Comparison of ENCODE assay signal across 36 cellular contexts in the genomic region with DNA sequence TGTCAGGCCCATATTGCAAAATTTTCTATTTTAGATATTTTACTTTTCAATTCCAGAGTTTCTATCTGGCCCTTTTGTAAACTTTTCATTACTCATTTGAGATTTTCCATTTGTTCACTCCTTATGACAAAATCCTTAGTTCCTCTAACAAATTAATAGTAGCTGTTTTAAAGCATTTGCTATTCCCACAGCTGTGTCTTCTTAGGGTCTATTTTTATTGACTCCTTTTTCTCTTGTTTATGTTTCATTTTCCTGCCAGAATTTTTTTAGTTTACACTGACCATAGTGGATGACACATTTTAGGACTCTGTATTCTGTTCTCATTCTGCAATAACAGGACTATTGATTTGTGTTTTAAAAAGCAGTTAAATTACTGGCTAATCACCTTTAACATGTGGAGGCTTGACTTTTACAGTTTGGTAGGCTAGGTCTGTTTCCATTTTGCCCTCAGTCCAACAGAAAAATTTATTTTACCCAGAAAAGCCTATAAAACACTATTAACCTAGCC. TPM values are rescaled to one million over a fixed set of nuclear protein-coding genes. Genes with fewer than 3 reads are reported as not detected.
DNase-seq lines count a peak whose midpoint lies in the region; ATAC-seq, FAIRE-seq and TF ChIP-seq lines count a peak whose summit lies in the region.
"Had no signal": no experiment of that assay in that cellular context is flagged by ENCODE, and none has a peak within 500 bp of the region (broad histone marks: within the 10 kb centered on the region; RNA-seq: fewer than 3 reads in every experiment).

No MANE protein-coding gene starts in this region.

- H3K27me3 ChIP-seq in liver (ENCODE audit: control insufficient read depth in 4 of 4, insufficient read depth in 4 of 4, low read length in 3 of 4) (no peaks in the 10 kb centered on the region), HepG2 (ENCODE audit: control insufficient read depth in 1 of 2, insufficient read depth in 2 of 2, low read length in 2 of 2) (no peaks in the 10 kb centered on the region), gastroesophageal sphincter (no peaks in the 10 kb centered on the region), right lobe of liver (no peaks in the 10 kb centered on the region)
- H3K27me3 ChIP-seq: BE2C; BLaER1; BLaER1 treated with 17β-estradiol and CSF1 and Interleukin-3, amounts not matched to agents 10 nM and 100 nM had no signal

- BruUV-seq in HepG2 (replicated peaks; lab: Mats Ljungman, UMichigan), result no TSS peak

- no peak overlapping the region for H2AFZ ChIP-seq in HepG2 (ENCODE audit: low read length)

- H3K4me2 ChIP-seq in HepG2 (ENCODE audit: low read depth, low read length), result no peak overlapping the region
- H3K4me2 ChIP-seq: A549; BLaER1; BLaER1 treated with 17β-estradiol and CSF1 and Interleukin-3, amounts not matched to agents 10 nM and 100 nM had no signal

- TF ChIP-seq CTCF in liver (IDR thresholded peaks at IDR 0.05; ENCODE audit: low read depth, low read length, missing input control) (no peak), HepG2 (CRISPR knock-in tag; IDR thresholded peaks at IDR 0.05) (no peak), gastroesophageal sphincter (IDR thresholded peaks at IDR 0.05) (no peak), right lobe of liver (IDR thresholded peaks at IDR 0.05) (no peak), omental fat pad (IDR thresholded peaks at IDR 0.05) (no peak)

- no peak for FAIRE-seq in HepG2 (lab: Jason Lieb, UNC)
- FAIRE-seq: A204.1, A549, D721Med had no signal

- no peak overlapping the region for H3K4me3 ChIP-seq in liver (ENCODE audit: low read depth in 1 of 3, low read length in 3 of 3)
- no peak overlapping the region for H3K4me3 ChIP-seq in HepG2 (replicated peaks in 1 of 3; ENCODE audit: insufficient read depth in 1 of 3, low read depth in 2 of 3, low read length in 3 of 3)
- no peak overlapping the region for H3K4me3 ChIP-seq in gastroesophageal sphincter
- H3K4me3 ChIP-seq in right lobe of liver, result no peak overlapping the region
- H3K4me3 ChIP-seq: A549; BLaER1; BLaER1 treated with 17β-estradiol and CSF1 and Interleukin-3, amounts not matched to agents 10 nM and 100 nM had no signal

- H3K36me3 ChIP-seq in liver (ENCODE audit: control insufficient read depth in 4 of 4, insufficient read depth in 3 of 4, low read depth in 1 of 4, low read length in 3 of 4) (peaks cover 0 to 9% (median 4%) of the 10 kb centered on the region in 4 donors), HepG2 (replicated peaks in 1 of 2; ENCODE audit: control insufficient read depth in 1 of 2, insufficient read depth in 2 of 2, low read length in 2 of 2) (no peaks in the 10 kb centered on the region), gastroesophageal sphincter (no peaks in the 10 kb centered on the region), right lobe of liver (no peaks in the 10 kb centered on the region)
- H3K36me3 ChIP-seq: BE2C, BLaER1 had no signal

- POLR2A ChIA-PET in HepG2 (lab: Yijun Ruan, JAX), result no interaction called here

- ATAC-seq in HepG2 (no peak), gastroesophageal sphincter (peak; percentile 39), left lobe of liver (peak; percentile 53), right lobe of liver (peak; percentile 50 to 73 (median 61)), omental fat pad (ENCODE audit: low FRiP score) (no peak), HG02973 (IDR thresholded peaks at IDR 0.05; ENCODE audit: unreplicated experiment) (no peak)
- ATAC-seq: A549; CD8-positive, alpha-beta T cell had no signal

- DNase-seq in HepG2 (ENCODE audit: low spot score), result no peak
- no peak for DNase-seq in left lobe of liver (ENCODE audit: low spot score)
- DNase-seq in right lobe of liver, result no peak
- no peak for DNase-seq in omental fat pad (ENCODE audit: low spot score)
- no peak for DNase-seq in activated CD4-positive, CD25-positive, alpha-beta regulatory T cell (lab: John Stamatoyannopoulos, UW)
- DNase-seq: 8988T; ACHN; AML-193; BE2C; C1 segment of cervical spinal cord; Caco-2; Calu3; CD4-positive, alpha-beta memory T cell; CD4-positive, alpha-beta T cell; CD4-positive, CD25-positive, alpha-beta regulatory T cell; CD8-positive, alpha-beta memory T cell; CD8-positive, alpha-beta T cell; COR-L47; DMS 273 treated with DMSO at 0.1 percent for 48 hours; DMS153; DMS53; DMS79; DMS79 treated with DMSO at 0.1 percent for 48 hours; DND-41; EL had no signal

- H3K79me2 ChIP-seq in HepG2 (ENCODE audit: insufficient read depth, low read length), result no peaks in the 10 kb centered on the region

- peak overlapping the region in 1 of 2 donors; percentile 31 for H3K27ac ChIP-seq in liver (ENCODE audit: low read depth in 1 of 2, low read length in 2 of 2)
- no peak overlapping the region for H3K27ac ChIP-seq in HepG2 (ENCODE audit: extremely low read length, insufficient read depth, low read length)
- H3K27ac ChIP-seq in gastroesophageal sphincter, result no peak overlapping the region
- H3K27ac ChIP-seq in right lobe of liver, result peak overlapping the region in 2 of 3 donors; percentile 6 to 19
- H3K27ac ChIP-seq: 22Rv1; A549; BLaER1; BLaER1 treated with 17β-estradiol and CSF1 and Interleukin-3, amounts not matched to agents 10 nM and 100 nM; C4-2B had no signal

- TF ChIP-seq EP300 in HepG2 (IDR thresholded peaks at IDR 0.05; ENCODE audit: low read depth in 2 of 2, low read length in 2 of 2) (no peak), HepG2 (CRISPR knock-in tag; IDR thresholded peaks at IDR 0.05; ENCODE audit: borderline replicate concordance) (no peak), gastroesophageal sphincter (IDR thresholded peaks at IDR 0.05) (no peak)

- CTCF ChIA-PET in HepG2 (lab: Yijun Ruan, JAX; ENCODE audit: low intra/inter-chr PET ratio, low total read pairs), result no interaction called here

- H3K9me3 ChIP-seq in liver (ENCODE audit: control insufficient read depth in 4 of 4, low read length in 3 of 4) (peaks cover 1 to 6% (median 5%) of the 10 kb centered on the region in 4 donors), HepG2 (ENCODE audit: low read length) (peaks cover 100% of the 10 kb centered on the region), gastroesophageal sphincter (peaks cover 0 to 37% (median 0%) of the 10 kb centered on the region in 3 donors), right lobe of liver (peaks cover 0 to 2% (median 0%) of the 10 kb centered on the region in 4 donors)
- H3K9me3 ChIP-seq: Caco-2 had no signal

- intact Hi-C loops in HepG2 (cut with micrococcal nuclease; ENCODE audit: unreplicated experiment), result no loop called here
- intact Hi-C loops in right lobe of liver (cut with DNase I), result no loop called here

- TF ChIP-seq RAD21 in liver (IDR thresholded peaks at IDR 0.05) (no peak), HepG2 (CRISPR knock-in tag; IDR thresholded peaks at IDR 0.05) (no peak)

- in situ Hi-C loops in HepG2 (cut with HindIII; ENCODE audit: extremely low pct_ligation_motif_present, low pct_unique_long_range_greater_than_20kb), result no loop called here

- no peak for TF ChIP-seq POLR2A in HepG2 (IDR thresholded peaks at IDR 0.05; ENCODE audit: insufficient read depth in 1 of 2, low read depth in 2 of 2, low read length in 2 of 2)
- TF ChIP-seq POLR2A in gastroesophageal sphincter (IDR thresholded peaks at IDR 0.05), result no peak
- TF ChIP-seq POLR2A in right lobe of liver (IDR thresholded peaks at IDR 0.05), result no peak

- H3K4me1 ChIP-seq in liver (ENCODE audit: control insufficient read depth in 4 of 4, insufficient read depth in 4 of 4, low read length in 3 of 4), result peaks cover 0 to 17% (median 10%) of the 10 kb centered on the region in 4 donors
- no peaks in the 10 kb centered on the region for H3K4me1 ChIP-seq in HepG2 (ENCODE audit: insufficient read depth, low read length)
- no peaks in the 10 kb centered on the region for H3K4me1 ChIP-seq in gastroesophageal sphincter
- peaks cover 0 to 22% (median 0%) of the 10 kb centered on the region in 4 donors for H3K4me1 ChIP-seq in right lobe of liver
- H3K4me1 ChIP-seq: A549; BE2C; BLaER1; BLaER1 treated with 17β-estradiol and CSF1 and Interleukin-3, amounts not matched to agents 10 nM and 100 nM; Caco-2 had no signal

- no peaks in the 10 kb centered on the region for H4K20me1 ChIP-seq in HepG2 (ENCODE audit: insufficient read depth, low read length)
- H4K20me1 ChIP-seq: BLaER1; BLaER1 treated with 17β-estradiol and CSF1 and Interleukin-3, amounts not matched to agents 10 nM and 100 nM had no signal

- H3K9ac ChIP-seq in liver (ENCODE audit: low read depth in 1 of 2, low read length in 2 of 2) (no peak overlapping the region), HepG2 (ENCODE audit: insufficient read depth, low read depth, low read length) (no peak overlapping the region)
- H3K9ac ChIP-seq: BLaER1; BLaER1 treated with 17β-estradiol and CSF1 and Interleukin-3, amounts not matched to agents 10 nM and 100 nM had no signal

TF ChIP-seq in liver, 16 proteins besides CTCF, POLR2A, EP300 and RAD21 (continues in another document):
- peak; percentile 44 to 55 for TF ChIP-seq HNF4A (conservative IDR thresholded peaks at IDR 0.05)

RNA-seq across cellular contexts. Expression of a gene that starts 30.0 kb away (rescaled TPM):
- total RNA-seq in liver (10 to 100 TPM; 13.3 to 52.0 TPM), HepG2 (2016; rRNA removed; fragmentation: Illumina TruSeq; extraction: Trizol) (0.18 TPM in 2 replicates), gastroesophageal sphincter (10 to 100 TPM; 34.4 to 62.4 (median 54.9) TPM), left lobe of liver (83.3 TPM), right lobe of liver (10 to 100 TPM; 28.5 to 95.4 (median 65.3) TPM), omental fat pad (10 to 100 TPM; 20.7 to 98.7 (median 59.1) TPM)
- polyA plus RNA-seq in liver (10 to 100 TPM; 40.3 to 51.0 TPM), HepG2 (2011; rRNA removed) (0.08 and 0.15 TPM in 2 replicates)
- total RNA-seq in HepG2 (2016; cell fraction: cytosol; rRNA removed; fragmentation: Illumina TruSeq; extraction: Trizol; ENCODE audit: low read depth), result 0.18 TPM in 1 of 2 replicates, not detected in the other
- 0.19 and 0.22 TPM in 2 replicates for total RNA-seq in HepG2 (2016; cell fraction: insoluble cytoplasmic fraction; rRNA removed; fragmentation: Illumina TruSeq; extraction: Trizol)
- 0.19 and 0.38 TPM in 2 replicates for total RNA-seq in HepG2 (2016; cell fraction: membrane; rRNA removed; fragmentation: Illumina TruSeq; extraction: Trizol)
- not detected in 2 replicates for total RNA-seq in HepG2 (2016; cell fraction: nucleus; rRNA removed; fragmentation: Illumina TruSeq; extraction: Trizol)
- polyA plus RNA-seq in HepG2 (2011; cell fraction: cytosol; rRNA removed), result 0.07 and 0.21 TPM in 2 replicates
- polyA plus RNA-seq in HepG2 (2011; cell fraction: nucleus; rRNA removed), result 0.37 TPM in 1 of 2 replicates, not detected in the other
- polyA plus RNA-seq in HepG2 (2012), result 0.20 and 0.21 TPM in 2 replicates
- polyA plus RNA-seq in HepG2 (2016; cell fraction: cytosol; fragmentation: Illumina TruSeq; extraction: Trizol; ENCODE audit: low read depth), result 0.18 and 0.26 TPM in 2 replicates
- 0.23 TPM in 2 replicates for polyA plus RNA-seq in HepG2 (2016; cell fraction: insoluble cytoplasmic fraction; fragmentation: Illumina TruSeq; extraction: Trizol; ENCODE audit: low read depth)
- 0.17 and 0.21 TPM in 2 replicates for polyA plus RNA-seq in HepG2 (2016; cell fraction: membrane; fragmentation: Illumina TruSeq; extraction: Trizol; ENCODE audit: low read depth)
- 0.25 TPM in 1 of 2 replicates, not detected in the other for polyA plus RNA-seq in HepG2 (2016; cell fraction: nucleus; fragmentation: Illumina TruSeq; extraction: Trizol; ENCODE audit: insufficient read depth, low read depth)
- not detected in 2 replicates for polyA minus RNA-seq in HepG2 (2011; rRNA and poly(A)+ RNA removed; ENCODE audit: low replicate concordance)
- not detected in 2 replicates for polyA minus RNA-seq in HepG2 (2011; cell fraction: cytosol; rRNA and poly(A)+ RNA removed)
- not detected in 2 replicates for polyA minus RNA-seq in HepG2 (2011; cell fraction: nucleus; rRNA and poly(A)+ RNA removed)
- total RNA-seq: B cell; CD4-positive, CD25-positive, alpha-beta regulatory T cell; CD8-positive, alpha-beta memory T cell; CD8-positive, alpha-beta T cell had no signal
- polyA plus RNA-seq: CD4-positive, alpha-beta memory T cell; CD8-positive, alpha-beta memory T cell had no signal

Comparison
In these comparisons a context has a peak if more than half of its experiments do, and no peak if none do; other contexts are left out.
1. H3K27ac ChIP-seq: peak in right lobe of liver (2 of 3); none in HepG2 (single experiment) and gastroesophageal sphincter (0 of 4).
2. ATAC-seq: peak in gastroesophageal sphincter (single experiment), left lobe of liver (single experiment) and right lobe of liver (4 of 4); none in HepG2 (single experiment), omental fat pad (single experiment) and HG02973 (single experiment).
3. RNA of a gene that starts 30.0 kb away (total RNA-seq): 83.3 TPM in left lobe of liver (single experiment), 20.7 to 98.7 TPM in omental fat pad, 28.5 to 95.4 TPM in right lobe of liver, 34.4 to 62.4 TPM in gastroesophageal sphincter and 13.3 to 52.0 TPM in liver; 0.18 to 0.38 TPM in HepG2; every median in the first group is over 10 times any median in the second.